Comparison of ENCODE assay signal across 1 cellular context in the genomic region with DNA sequence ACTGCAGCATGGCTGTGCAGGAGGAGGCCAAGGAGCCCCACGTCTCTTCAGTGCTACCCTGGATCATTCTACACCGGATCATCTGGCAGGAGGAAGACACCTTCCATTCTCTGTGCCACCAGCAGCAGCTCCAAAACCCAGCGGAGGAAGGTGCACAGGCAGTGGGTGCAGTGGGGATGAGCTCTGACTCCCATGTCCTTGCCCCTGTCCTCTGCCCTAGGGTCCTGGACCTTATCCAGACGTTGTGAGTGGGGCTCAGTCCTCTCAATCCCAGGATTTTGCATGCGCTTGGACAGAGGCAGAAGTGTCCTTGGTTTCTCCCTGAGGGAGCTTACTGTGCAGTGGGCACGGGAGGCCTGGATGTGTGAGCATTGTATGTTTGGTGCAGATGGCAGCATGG.
TF ChIP-seq lines count a peak whose summit lies in the region.

No MANE protein-coding gene starts in this region.

TF ChIP-seq in IMR-90, 13 proteins besides CTCF, POLR2A, EP300 and RAD21 (continued from another document):
- TF ChIP-seq, protein P1, sequence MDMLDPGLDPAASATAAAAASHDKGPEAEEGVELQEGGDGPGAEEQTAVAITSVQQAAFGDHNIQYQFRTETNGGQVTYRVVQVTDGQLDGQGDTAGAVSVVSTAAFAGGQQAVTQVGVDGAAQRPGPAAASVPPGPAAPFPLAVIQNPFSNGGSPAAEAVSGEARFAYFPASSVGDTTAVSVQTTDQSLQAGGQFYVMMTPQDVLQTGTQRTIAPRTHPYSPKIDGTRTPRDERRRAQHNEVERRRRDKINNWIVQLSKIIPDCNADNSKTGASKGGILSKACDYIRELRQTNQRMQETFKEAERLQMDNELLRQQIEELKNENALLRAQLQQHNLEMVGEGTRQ (IDR thresholded peaks at IDR 0.05; ENCODE audit: low read depth, low read length), result no peak
- no peak for TF ChIP-seq MXI1 (IDR thresholded peaks at IDR 0.05; ENCODE audit: borderline replicate concordance, low read depth, low read length)
